ENCODE assay signal across 13 cellular contexts in the genomic region with DNA sequence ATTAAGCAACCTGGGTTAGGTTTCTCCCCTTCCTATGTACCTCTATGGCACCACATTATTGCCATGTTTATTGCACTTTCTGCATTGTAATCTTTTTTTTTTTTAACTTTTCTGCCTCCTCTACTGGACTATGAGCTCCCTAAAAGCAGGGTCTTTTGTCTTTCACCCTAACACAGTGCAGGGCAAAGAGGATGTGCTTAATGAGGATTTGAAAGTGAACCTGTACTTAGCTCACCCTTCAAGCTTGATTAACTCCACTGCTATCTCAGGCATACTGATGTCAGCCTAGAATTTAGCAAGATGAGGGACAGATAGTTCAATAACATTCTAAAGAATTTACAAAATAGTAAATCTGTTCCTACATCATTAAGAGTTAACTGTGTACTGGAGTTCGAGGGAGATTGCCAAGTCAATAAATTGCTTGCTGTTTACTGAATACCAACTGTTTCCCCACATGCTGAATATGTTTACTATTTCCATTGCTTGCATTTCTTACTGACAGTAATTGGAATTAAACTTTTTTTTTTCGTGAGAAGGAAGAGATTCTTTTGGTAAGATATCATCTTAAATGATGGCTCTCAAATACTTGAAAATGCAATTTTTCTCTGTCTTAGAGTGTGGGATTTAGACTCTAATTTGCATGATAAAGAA. TPM values are rescaled to one million over a fixed set of nuclear protein-coding genes. Genes with fewer than 3 reads are reported as not detected.
DNase-seq lines count a peak whose midpoint lies in the region; ATAC-seq and TF ChIP-seq lines count a peak whose summit lies in the region.
"Had no signal": no experiment of that assay in that cellular context is flagged by ENCODE, and none has a peak within 500 bp of the region (broad histone marks: within the 10 kb centered on the region; RNA-seq: fewer than 3 reads in every experiment).

No MANE protein-coding gene starts in this region.

- H3K4me3 ChIP-seq in ovary: no peak overlapping the region
- H3K4me3 ChIP-seq: right atrium auricular region had no signal

- peaks cover 2% of the 10 kb centered on the region for H3K4me1 ChIP-seq in ovary (ENCODE audit: insufficient read depth)
- H3K4me1 ChIP-seq: BE2C, right atrium auricular region had no signal

- H3K27ac ChIP-seq in substantia nigra (ENCODE audit: low read depth, low read length, poor library complexity, severe bottlenecking): no peak overlapping the region
- H3K27ac ChIP-seq in ovary: no peak overlapping the region
- H3K27ac ChIP-seq: right atrium auricular region had no signal

- H3K27me3 Mint-ChIP-seq in mesothelial cell of epicardium (ENCODE audit: low read depth): no peaks in the 10 kb centered on the region

- TF ChIP-seq CTCF in mesothelial cell of epicardium (IDR thresholded peaks at IDR 0.05; ENCODE audit: unreplicated experiment): no peak
- no peak for TF ChIP-seq CTCF in ovary (IDR thresholded peaks at IDR 0.05)

- no peaks in the 10 kb centered on the region for H3K27me3 ChIP-seq in ovary
- H3K27me3 ChIP-seq: BE2C, right atrium auricular region had no signal

- DNase-seq in GM04504 (ENCODE audit: low read depth): peak; percentile 58
- peak; percentile 43 for DNase-seq in GM19240 (ENCODE audit: insufficient read length, low spot score)
- DNase-seq in superior temporal gyrus (ENCODE audit: extremely low spot score): no peak
- DNase-seq in substantia nigra (lab: John Stamatoyannopoulos, UW): no peak
- DNase-seq in mesothelial cell of epicardium (ENCODE audit: low spot score in 2 of 2, unreplicated experiment in 2 of 2): no peak
- no peak for DNase-seq in ovary
- DNase-seq: activated CD8-positive, alpha-beta memory T cell treated with anti-CD3 and anti-CD28 coated beads, Interleukin-2, amount 50 U/mL, for 4 hours; BE2C; NCI-H69; T-helper 1 cell had no signal

- H3K4me3 Mint-ChIP-seq in mesothelial cell of epicardium: no peak overlapping the region

- no peak for TF ChIP-seq EP300 in ovary (IDR thresholded peaks at IDR 0.05)

- WGBS in ovary, 3 donors: 23 to 37% (median 28%) methylated on average over 2 of the region's 2 CpGs

- no peak overlapping the region for H3K27ac Mint-ChIP-seq in mesothelial cell of epicardium

- no peak for TF ChIP-seq POLR2A in ovary (IDR thresholded peaks at IDR 0.05)

- intact Hi-C loops in ovary (cut with DNase I): no loop called here

- no peaks in the 10 kb centered on the region for H3K36me3 Mint-ChIP-seq in mesothelial cell of epicardium

- H3K9me3 ChIP-seq in ovary: no peaks in the 10 kb centered on the region
- H3K9me3 ChIP-seq: BE2C, right atrium auricular region had no signal

- no peaks in the 10 kb centered on the region for H3K9me3 Mint-ChIP-seq in mesothelial cell of epicardium

- ATAC-seq in HG02759 (IDR thresholded peaks at IDR 0.05; ENCODE audit: unreplicated experiment): peak; percentile 99
- ATAC-seq in HG03521 (IDR thresholded peaks at IDR 0.05; ENCODE audit: unreplicated experiment): peak; percentile 80

- peaks cover 13% of the 10 kb centered on the region for H3K4me1 Mint-ChIP-seq in mesothelial cell of epicardium

- H3K36me3 ChIP-seq in ovary: no peaks in the 10 kb centered on the region
- H3K36me3 ChIP-seq: BE2C, right atrium auricular region had no signal

RNA-seq across cellular contexts. Expression of a gene that starts 15.7 kb away (rescaled TPM):
- total RNA-seq in mesothelial cell of epicardium (10.1 to 13.3 TPM (median 11.7 TPM) in 3 replicates), ovary (10 to 100 TPM; 12.8 to 53.6 (median 32.4) TPM)
- polyA plus RNA-seq in ovary: 10 to 100 TPM; 28.6 to 41.4 TPM

Comparison
In these comparisons a context has a peak if more than half of its experiments do, and no peak if none do; other contexts are left out.
1. DNase-seq: peak in GM04504 (single experiment) and GM19240 (single experiment); none in superior temporal gyrus (single experiment), substantia nigra (0 of 49), mesothelial cell of epicardium (0 of 2) and ovary (0 of 5).